ENCODE assay signal across 1 cellular context in genomic region chr21:38807987-38808386, GRCh38.
TF ChIP-seq lines count a peak whose summit lies in the region.

No MANE protein-coding gene starts in this region.

TF ChIP-seq in SK-N-SH treated with all-trans-retinoic acid at 6 μM for 48 hours, 23 proteins besides CTCF, POLR2A, EP300 and RAD21 (continued from another document):
- TF ChIP-seq ARNTL (CRISPR knock-in tag; IDR thresholded peaks at IDR 0.05; ENCODE audit: borderline replicate concordance, low read depth) (no peak), POU6F1 (CRISPR knock-in tag; IDR thresholded peaks at IDR 0.05; ENCODE audit: borderline replicate concordance, low read depth) (no peak), ZC3H10 (CRISPR knock-in tag; IDR thresholded peaks at IDR 0.05) (no peak), ZFP3 (CRISPR knock-in tag; IDR thresholded peaks at IDR 0.05) (no peak), CSDC2 (CRISPR knock-in tag; IDR thresholded peaks at IDR 0.05) (no peak), ESRRG (CRISPR knock-in tag; IDR thresholded peaks at IDR 0.05) (no peak), ZNF8 (CRISPR knock-in tag; IDR thresholded peaks at IDR 0.05) (no peak), RARB (CRISPR knock-in tag; IDR thresholded peaks at IDR 0.05) (no peak), ZNF70 (CRISPR knock-in tag; IDR thresholded peaks at IDR 0.05) (no peak)
- TF ChIP-seq, protein P1, sequence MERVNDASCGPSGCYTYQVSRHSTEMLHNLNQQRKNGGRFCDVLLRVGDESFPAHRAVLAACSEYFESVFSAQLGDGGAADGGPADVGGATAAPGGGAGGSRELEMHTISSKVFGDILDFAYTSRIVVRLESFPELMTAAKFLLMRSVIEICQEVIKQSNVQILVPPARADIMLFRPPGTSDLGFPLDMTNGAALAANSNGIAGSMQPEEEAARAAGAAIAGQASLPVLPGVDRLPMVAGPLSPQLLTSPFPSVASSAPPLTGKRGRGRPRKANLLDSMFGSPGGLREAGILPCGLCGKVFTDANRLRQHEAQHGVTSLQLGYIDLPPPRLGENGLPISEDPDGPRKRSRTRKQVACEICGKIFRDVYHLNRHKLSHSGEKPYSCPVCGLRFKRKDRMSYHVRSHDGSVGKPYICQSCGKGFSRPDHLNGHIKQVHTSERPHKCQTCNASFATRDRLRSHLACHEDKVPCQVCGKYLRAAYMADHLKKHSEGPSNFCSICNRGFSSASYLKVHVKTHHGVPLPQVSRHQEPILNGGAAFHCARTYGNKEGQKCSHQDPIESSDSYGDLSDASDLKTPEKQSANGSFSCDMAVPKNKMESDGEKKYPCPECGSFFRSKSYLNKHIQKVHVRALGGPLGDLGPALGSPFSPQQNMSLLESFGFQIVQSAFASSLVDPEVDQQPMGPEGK (CRISPR knock-in tag; IDR thresholded peaks at IDR 0.05; ENCODE audit: borderline replicate concordance): no peak
- TF ChIP-seq, protein P2, sequence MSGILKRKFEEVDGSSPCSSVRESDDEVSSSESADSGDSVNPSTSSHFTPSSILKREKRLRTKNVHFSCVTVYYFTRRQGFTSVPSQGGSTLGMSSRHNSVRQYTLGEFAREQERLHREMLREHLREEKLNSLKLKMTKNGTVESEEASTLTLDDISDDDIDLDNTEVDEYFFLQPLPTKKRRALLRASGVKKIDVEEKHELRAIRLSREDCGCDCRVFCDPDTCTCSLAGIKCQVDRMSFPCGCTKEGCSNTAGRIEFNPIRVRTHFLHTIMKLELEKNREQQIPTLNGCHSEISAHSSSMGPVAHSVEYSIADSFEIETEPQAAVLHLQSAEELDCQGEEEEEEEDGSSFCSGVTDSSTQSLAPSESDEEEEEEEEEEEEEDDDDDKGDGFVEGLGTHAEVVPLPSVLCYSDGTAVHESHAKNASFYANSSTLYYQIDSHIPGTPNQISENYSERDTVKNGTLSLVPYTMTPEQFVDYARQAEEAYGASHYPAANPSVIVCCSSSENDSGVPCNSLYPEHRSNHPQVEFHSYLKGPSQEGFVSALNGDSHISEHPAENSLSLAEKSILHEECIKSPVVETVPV (CRISPR knock-in tag; IDR thresholded peaks at IDR 0.05): no peak
TF ChIP-seq in SK-N-SH treated with all-trans-retinoic acid at 6 μM for 48 hours: peak in this region for 0.
